31 cellular contexts compared by ENCODE assay signal in genomic region chr6:134481953-134482352, GRCh38.
"Had no signal": no experiment of that assay in that cellular context is flagged by ENCODE, and none has a peak within 500 bp of the region (broad histone marks: within the 10 kb centered on the region; RNA-seq: fewer than 3 reads in every experiment).

No MANE protein-coding gene starts in this region.

- H3K27ac Mint-ChIP-seq: activated naive CD4-positive, alpha-beta T cell treated with anti-CD3 and anti-CD28 coated beads, Interleukin-2, amount 10 ng/mL, durations not matched to agents 7 days and 5 days; activated T-helper 1 cell treated with anti-CD3 and anti-CD28 coated beads, Interleukin-12 subunit alpha, Interleukin-12 subunit beta, Interleukin-2, Interleukin-4 antibody, amounts not matched to agents 30 ng/mL and 10 ng/mL and 1 ng/mL, durations not matched to agents 14 hours and 24 hours and 36 hours; stimulated activated effector memory CD8-positive, alpha-beta T cell treated with anti-CD3 and anti-CD28 coated beads, Interleukin-12 subunit alpha, Interleukin-12 subunit beta, amount 100 ng/mL, for 72 hours; stimulated activated naive CD8-positive, alpha-beta T cell treated with anti-CD3 and anti-CD28 coated beads, Interleukin-15, amount 100 ng/mL, for 72 hours; T-helper 1 cell treated with Interleukin-12 subunit alpha and Interleukin-12 subunit beta and Interleukin-4 antibody, amounts not matched to agents 30 μg/mL and 1 μg/mL, for 36 hours; type B pancreatic cell had no signal

- H3K9me3 ChIP-seq: heart right ventricle, left lung, pancreas, prostate gland, sigmoid colon, vagina had no signal

- ATAC-seq: activated CD4-positive, CD25-positive, alpha-beta regulatory T cell treated with anti-CD3 and anti-CD28 coated beads, Interleukin-2, amount 50 U/mL, for 24 hours; left lung; naive thymus-derived CD8-positive, alpha-beta T cell; stimulated activated effector memory CD8-positive, alpha-beta T cell treated with anti-CD3 and anti-CD28 coated beads, Interleukin-12 subunit alpha, Interleukin-12 subunit beta, amount 100 ng/mL, for 72 hours; stimulated activated naive CD8-positive, alpha-beta T cell treated with anti-CD3 and anti-CD28 coated beads, Interleukin-15, amount 100 ng/mL, for 72 hours had no signal

- H3K36me3 Mint-ChIP-seq: activated naive CD8-positive, alpha-beta T cell treated with anti-CD3 and anti-CD28 coated beads, Interleukin-2, amount 10 ng/mL, durations not matched to agents 7 days and 5 days; naive thymus-derived CD8-positive, alpha-beta T cell; stimulated activated effector memory CD8-positive, alpha-beta T cell treated with anti-CD3 and anti-CD28 coated beads, Interleukin-12 subunit alpha, Interleukin-12 subunit beta, amount 100 ng/mL, for 72 hours had no signal

- H3K27me3 Mint-ChIP-seq: activated naive CD4-positive, alpha-beta T cell treated with anti-CD3 and anti-CD28 coated beads, Interleukin-2, amount 10 ng/mL, durations not matched to agents 7 days and 5 days; activated naive CD8-positive, alpha-beta T cell treated with anti-CD3 and anti-CD28 coated beads, Interleukin-2, amount 10 ng/mL, durations not matched to agents 7 days and 5 days; naive thymus-derived CD8-positive, alpha-beta T cell had no signal

- H3K4me3 ChIP-seq: heart right ventricle, left lung, pancreas, prostate gland, sigmoid colon, vagina had no signal

- H3K27me3 ChIP-seq: heart right ventricle, left lung, pancreas, sigmoid colon, vagina had no signal

- H3K4me1 ChIP-seq: left lung, prostate gland, vagina had no signal

- H3K9me3 Mint-ChIP-seq: naive thymus-derived CD8-positive, alpha-beta T cell; stimulated activated effector memory CD8-positive, alpha-beta T cell treated with anti-CD3 and anti-CD28 coated beads, Interleukin-12 subunit alpha, Interleukin-12 subunit beta, amount 100 ng/mL, for 72 hours had no signal

- H3K36me3 ChIP-seq: heart right ventricle, left lung, pancreas, prostate gland, sigmoid colon, vagina, WERI-Rb-1 had no signal

- H3K4me3 Mint-ChIP-seq: activated naive CD4-positive, alpha-beta T cell treated with anti-CD3 and anti-CD28 coated beads, Interleukin-2, amount 10 ng/mL, durations not matched to agents 7 days and 5 days; activated naive CD8-positive, alpha-beta T cell treated with anti-CD3 and anti-CD28 coated beads, Interleukin-2, amount 10 ng/mL, durations not matched to agents 7 days and 5 days; activated T-helper 1 cell treated with anti-CD3 and anti-CD28 coated beads, Interleukin-12 subunit alpha, Interleukin-12 subunit beta, Interleukin-2, Interleukin-4 antibody, amounts not matched to agents 30 ng/mL and 10 ng/mL and 1 ng/mL, durations not matched to agents 14 hours and 24 hours and 36 hours; naive thymus-derived CD8-positive, alpha-beta T cell; neural crest cell; stimulated activated effector memory CD8-positive, alpha-beta T cell treated with anti-CD3 and anti-CD28 coated beads, Interleukin-12 subunit alpha, Interleukin-12 subunit beta, amount 100 ng/mL, for 72 hours; stimulated activated naive CD8-positive, alpha-beta T cell treated with anti-CD3 and anti-CD28 coated beads, Interleukin-15, amount 100 ng/mL, for 72 hours; T-helper 1 cell treated with Interleukin-12 subunit alpha and Interleukin-12 subunit beta and Interleukin-4 antibody, amounts not matched to agents 30 μg/mL and 1 μg/mL, for 36 hours; type B pancreatic cell had no signal

- DNase-seq: activated CD4-positive, alpha-beta T cell treated with anti-CD3 and anti-CD28 coated beads for 48 hours; activated CD4-positive, alpha-beta T cell treated with anti-CD3 and anti-CD28 coated beads, Interleukin-2, amount 50 U/mL, for 48 hours; activated CD8-positive, alpha-beta memory T cell treated with anti-CD3 and anti-CD28 coated beads for 24 hours; activated effector memory CD4-positive, alpha-beta T cell treated with anti-CD3 and anti-CD28 coated beads, Interleukin-2, amount 50 U/mL, for 16 hours; activated naive CD4-positive, alpha-beta T cell treated with anti-CD3 and anti-CD28 coated beads, Interleukin-2, amount 10 ng/mL, durations not matched to agents 7 days and 5 days; activated naive CD8-positive, alpha-beta T cell treated with anti-CD3 and anti-CD28 coated beads, Interleukin-2, amount 10 ng/mL, durations not matched to agents 7 days and 5 days; activated T-cell treated with anti-CD3 and anti-CD28 coated beads, Interleukin-2, amount 50 U/mL, for 1 hour; amniotic stem cell; effector memory CD4-positive, alpha-beta T cell; erythroblast; heart right ventricle; left lung; naive thymus-derived CD8-positive, alpha-beta T cell; nucleus accumbens; pancreas; sigmoid colon; small intestine; stimulated activated CD4-positive, alpha-beta T cell treated with anti-CD3 and anti-CD28 coated beads, Interleukin-4, amount 100 ng/mL, for 24 hours; stimulated activated naive CD8-positive, alpha-beta T cell treated with anti-CD3 and anti-CD28 coated beads, Interleukin-15, amount 100 ng/mL, for 72 hours; substantia nigra; SW 1271; T-helper 9 cell; WERI-Rb-1 had no signal

- H3K4me1 Mint-ChIP-seq: activated naive CD4-positive, alpha-beta T cell treated with anti-CD3 and anti-CD28 coated beads, Interleukin-2, amount 10 ng/mL, durations not matched to agents 7 days and 5 days had no signal

- H3K27ac ChIP-seq: left lung, prostate gland, vagina, WERI-Rb-1 had no signal
